In genomic region chr12:80412343-80412953, GRCh38 we compare ENCODE assay signal across 1 cellular context.
TF ChIP-seq lines count a peak whose summit lies in the region.

No MANE protein-coding gene starts in this region.

TF ChIP-seq in H1, 55 proteins besides CTCF, POLR2A, EP300 and RAD21:
- TF ChIP-seq RNF2 (IDR thresholded peaks at IDR 0.05; ENCODE audit: borderline replicate concordance, low read depth, low read length, missing control alignments, poor library complexity, severe bottlenecking) (no peak), CHD2 (IDR thresholded peaks at IDR 0.05; ENCODE audit: low read length) (no peak), CHD7 (IDR thresholded peaks at IDR 0.05; ENCODE audit: insufficient replicate concordance, low read length) (no peak), SIX5 (IDR thresholded peaks at IDR 0.05; ENCODE audit: low read depth, low read length) (no peak), RXRA (IDR thresholded peaks at IDR 0.05; ENCODE audit: insufficient read depth, low read depth, low read length) (no peak), CBX5 (IDR thresholded peaks at IDR 0.05; ENCODE audit: low read depth, low read length) (no peak), SAP30 (IDR thresholded peaks at IDR 0.05; ENCODE audit: insufficient read depth, insufficient replicate concordance, low read length) (no peak)
TF ChIP-seq in H1: peak in this region for 0.
